In the genomic region with DNA sequence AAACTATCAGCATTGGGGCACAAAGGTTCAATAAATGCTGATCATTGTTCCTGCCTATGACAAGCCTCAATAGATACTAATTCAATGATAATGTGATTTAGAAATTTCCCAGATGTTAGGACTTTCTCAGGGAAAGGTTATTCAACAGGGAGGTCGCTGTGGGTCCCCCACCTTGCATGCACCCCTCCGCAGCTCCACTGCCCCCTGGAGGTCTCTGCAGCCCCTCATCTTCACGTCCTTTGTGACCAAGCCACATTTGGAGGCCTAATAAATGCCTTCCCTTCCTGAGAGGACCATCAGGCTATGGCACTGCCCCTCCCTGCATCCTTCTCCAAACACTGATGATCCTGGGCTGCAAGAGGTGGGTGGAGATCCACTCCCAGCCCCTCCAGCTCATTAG, we compare ENCODE assay signal across 1 cellular context.
TF ChIP-seq lines count a peak whose summit lies in the region.

No MANE protein-coding gene starts in this region.

TF ChIP-seq in H1, 55 proteins besides CTCF, POLR2A, EP300 and RAD21:
- no peak for TF ChIP-seq MAFK (IDR thresholded peaks at IDR 0.05; ENCODE audit: low read depth, low read length)
- no peak for TF ChIP-seq GABPA (IDR thresholded peaks at IDR 0.05; ENCODE audit: borderline replicate concordance, insufficient read depth, low read length)
- no peak for TF ChIP-seq CREB1 (IDR thresholded peaks at IDR 0.05)
- TF ChIP-seq CTBP2 (IDR thresholded peaks at IDR 0.05; ENCODE audit: borderline replicate concordance, insufficient read depth, insufficient read length, low read length) = no peak
- TF ChIP-seq BACH1 (IDR thresholded peaks at IDR 0.05; ENCODE audit: low read length) = no peak
- no peak for TF ChIP-seq TAF1 (IDR thresholded peaks at IDR 0.05; ENCODE audit: low read depth, low read length)
- TF ChIP-seq RNF2 (IDR thresholded peaks at IDR 0.05; ENCODE audit: borderline replicate concordance, low read depth, low read length, missing control alignments, poor library complexity, severe bottlenecking) = no peak
- TF ChIP-seq FOSL1 (IDR thresholded peaks at IDR 0.05; ENCODE audit: insufficient read depth, low read depth, low read length) = no peak
- TF ChIP-seq PHF8 (conservative IDR thresholded peaks at IDR 0.05; ENCODE audit: low read depth, low read length) = no peak
- TF ChIP-seq ATF3 (IDR thresholded peaks at IDR 0.05; ENCODE audit: insufficient read depth, low read depth, low read length) = no peak
